15 cellular contexts compared by ENCODE assay signal in the genomic region with DNA sequence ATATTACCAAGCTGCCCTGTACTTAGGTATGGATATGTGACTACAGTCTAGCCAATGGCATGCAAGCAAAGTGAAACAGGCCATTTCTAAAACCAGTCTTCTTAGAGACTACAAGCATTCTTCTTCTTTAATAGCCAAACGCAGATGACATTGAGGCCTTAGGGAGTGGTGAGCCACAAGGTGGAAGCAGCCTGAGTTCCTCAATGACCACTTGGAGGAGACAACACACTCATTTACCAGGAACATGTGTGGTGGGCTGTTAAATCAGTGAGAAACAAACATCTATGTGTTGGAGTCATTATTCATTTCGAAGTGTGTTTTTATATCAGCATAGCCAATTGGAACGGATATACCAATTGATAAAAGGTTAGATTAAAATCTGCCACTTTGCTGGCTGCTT.
DNase-seq lines count a peak whose midpoint lies in the region; ATAC-seq and TF ChIP-seq lines count a peak whose summit lies in the region.
"Had no signal": no experiment of that assay in that cellular context is flagged by ENCODE, and none has a peak within 500 bp of the region (broad histone marks: within the 10 kb centered on the region; RNA-seq: fewer than 3 reads in every experiment).

No MANE protein-coding gene starts in this region.

- no peaks in the 10 kb centered on the region for H4K20me1 ChIP-seq in neural progenitor cell (ENCODE audit: low read depth)

- no peaks in the 10 kb centered on the region for H3K36me3 ChIP-seq in neural progenitor cell
- H3K36me3 ChIP-seq: thyroid gland had no signal

- H2AFZ ChIP-seq in neural progenitor cell (replicated peaks) = no peak overlapping the region

- no peaks in the 10 kb centered on the region for H3K79me2 ChIP-seq in neural progenitor cell (ENCODE audit: low read depth)

- no peaks in the 10 kb centered on the region for H3K27me3 ChIP-seq in neural progenitor cell
- H3K27me3 ChIP-seq: thyroid gland had no signal

- no peaks in the 10 kb centered on the region for H3K36me3 Mint-ChIP-seq in chondrocyte (ENCODE audit: low read depth)
- no peaks in the 10 kb centered on the region for H3K36me3 Mint-ChIP-seq in neural progenitor cell
- H3K36me3 Mint-ChIP-seq: naive thymus-derived CD8-positive, alpha-beta T cell had no signal

- peak; percentile 9 for DNase-seq in DMS53 (lab: John Stamatoyannopoulos, UW)
- no peak for DNase-seq in DMS53 treated with DMSO at 0.1 percent for 48 hours (lab: John Stamatoyannopoulos, UW; ENCODE audit: unreplicated experiment)
- DNase-seq in M059J (ENCODE audit: low read depth) = peak; percentile 43
- no peak for DNase-seq in chondrocyte (ENCODE audit: low spot score)
- DNase-seq in neural progenitor cell (ENCODE audit: low spot score) = peak; percentile 39
- no peak for DNase-seq in erythroblast (lab: John Stamatoyannopoulos, UW)
- DNase-seq: activated CD4-positive, alpha-beta memory T cell treated with anti-CD3 and anti-CD28 coated beads, Interleukin-2, amount 10 ng/mL, durations not matched to agents 7 days and 5 days; activated naive CD4-positive, alpha-beta T cell treated with Interleukin-2 at 50 U/mL for 16 hours; cerebellar nuclear complex; naive thymus-derived CD8-positive, alpha-beta T cell; NCI-H1105; NCI-H524 treated with DMSO at 0.1 percent for 48 hours; thyroid gland had no signal

- no peak overlapping the region for H3K9ac ChIP-seq in neural progenitor cell

- H3K4me1 ChIP-seq in neural progenitor cell = no peaks in the 10 kb centered on the region
- H3K4me1 ChIP-seq: thyroid gland had no signal

- H3F3A ChIP-seq in neural progenitor cell (ENCODE audit: low read depth) = no peaks in the 10 kb centered on the region

- no peaks in the 10 kb centered on the region for H3K9me3 ChIP-seq in neural progenitor cell (ENCODE audit: low read depth)
- H3K9me3 ChIP-seq: thyroid gland had no signal

- H3K9me3 Mint-ChIP-seq in chondrocyte (ENCODE audit: low read depth) (no peaks in the 10 kb centered on the region), neural progenitor cell (no peaks in the 10 kb centered on the region)

- H3K4me3 Mint-ChIP-seq in chondrocyte (ENCODE audit: unreplicated experiment) (no peak overlapping the region), neural progenitor cell (no peak overlapping the region)
- H3K4me3 Mint-ChIP-seq: activated CD4-positive, alpha-beta memory T cell treated with anti-CD3 and anti-CD28 coated beads, Interleukin-2, amount 10 ng/mL, durations not matched to agents 7 days and 5 days; naive thymus-derived CD8-positive, alpha-beta T cell had no signal

- H3K4me1 Mint-ChIP-seq in chondrocyte (ENCODE audit: low read depth) = peaks cover 3% of the 10 kb centered on the region
- no peaks in the 10 kb centered on the region for H3K4me1 Mint-ChIP-seq in neural progenitor cell
- H3K4me1 Mint-ChIP-seq: activated CD4-positive, alpha-beta memory T cell treated with anti-CD3 and anti-CD28 coated beads, Interleukin-2, amount 10 ng/mL, durations not matched to agents 7 days and 5 days; naive thymus-derived CD8-positive, alpha-beta T cell had no signal

- H3K4me2 ChIP-seq in neural progenitor cell = no peak overlapping the region

- H3K27me3 Mint-ChIP-seq in chondrocyte (ENCODE audit: low read depth) (no peaks in the 10 kb centered on the region), neural progenitor cell (ENCODE audit: insufficient read depth, low read depth) (no peaks in the 10 kb centered on the region)
- H3K27me3 Mint-ChIP-seq: activated CD4-positive, alpha-beta memory T cell treated with anti-CD3 and anti-CD28 coated beads, Interleukin-2, amount 10 ng/mL, durations not matched to agents 7 days and 5 days; naive thymus-derived CD8-positive, alpha-beta T cell had no signal

- no peak overlapping the region for H3K4me3 ChIP-seq in neural progenitor cell
- H3K4me3 ChIP-seq: thyroid gland had no signal

- H3K27ac ChIP-seq in neural progenitor cell = no peak overlapping the region
- H3K27ac ChIP-seq: thyroid gland had no signal

- ATAC-seq in HG02973 (IDR thresholded peaks at IDR 0.05; ENCODE audit: unreplicated experiment) (no peak), GM19467 (IDR thresholded peaks at IDR 0.05; ENCODE audit: unreplicated experiment) (no peak)
- ATAC-seq: naive thymus-derived CD8-positive, alpha-beta T cell had no signal

- no peak for TF ChIP-seq POLR2A in erythroblast (IDR thresholded peaks at IDR 0.05; ENCODE audit: low read length)

- TF ChIP-seq CTCF in chondrocyte (IDR thresholded peaks at IDR 0.05) = peak; percentile 63
- TF ChIP-seq CTCF in neural progenitor cell (IDR thresholded peaks at IDR 0.05) = peak; percentile 40

- no peak overlapping the region for H3K27ac Mint-ChIP-seq in chondrocyte (ENCODE audit: unreplicated experiment)
- no peak overlapping the region for H3K27ac Mint-ChIP-seq in neural progenitor cell
- H3K27ac Mint-ChIP-seq: activated CD4-positive, alpha-beta memory T cell treated with anti-CD3 and anti-CD28 coated beads, Interleukin-2, amount 10 ng/mL, durations not matched to agents 7 days and 5 days; naive thymus-derived CD8-positive, alpha-beta T cell had no signal

Comparison
In these comparisons a context has a peak if more than half of its experiments do, and no peak if none do; other contexts are left out.
1. DNase-seq: peak in DMS53 (single experiment), M059J (single experiment) and neural progenitor cell (single experiment); none in DMS53 treated with DMSO at 0.1 percent for 48 hours (single experiment), chondrocyte (single experiment) and erythroblast (0 of 2).